In the genomic region with DNA sequence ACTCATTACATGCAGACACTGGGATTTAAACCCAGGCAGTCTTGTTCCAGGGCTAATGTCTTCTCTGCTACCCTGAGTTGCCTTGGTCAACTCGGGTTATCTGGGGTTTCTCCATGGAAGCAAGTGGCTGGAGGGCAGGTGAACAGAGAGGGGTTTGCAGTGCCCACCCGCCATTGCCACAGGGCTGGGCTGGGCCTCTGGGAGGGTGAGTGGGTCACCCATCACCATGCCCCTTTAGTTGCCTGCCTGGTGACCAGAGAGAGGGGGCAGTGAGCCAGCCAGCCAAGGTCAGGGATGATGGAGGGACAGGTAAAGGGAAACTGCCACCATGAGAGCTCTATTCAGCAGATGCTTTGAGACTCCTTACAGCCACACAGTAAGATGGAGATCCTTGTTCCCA, we compare ENCODE assay signal across 38 cellular contexts. TPM values are rescaled to one million over a fixed set of nuclear protein-coding genes. Genes with fewer than 3 reads are reported as not detected.
"Had no signal": no experiment of that assay in that cellular context is flagged by ENCODE, and none has a peak within 500 bp of the region (broad histone marks: within the 10 kb centered on the region; RNA-seq: fewer than 3 reads in every experiment).

No MANE protein-coding gene starts in this region.

- H3K27ac ChIP-seq: KMS-11 had no signal

- H3K36me3 ChIP-seq: MG63 had no signal

- H3K9me3 ChIP-seq: MG63 had no signal

- H3K4me3 ChIP-seq: MG63 had no signal

- DNase-seq: Karpas-422, Kasumi-1, KG1, MG63, MM.1S, MV-4-11, NCI-H1048, NCI-H1092, NCI-H1092 treated with DMSO at 0.1 percent for 48 hours, NCI-H1105, NCI-H1105 treated with DMSO at 0.1 percent for 48 hours, NCI-H1417, NCI-H1417 treated with DMSO at 0.1 percent for 48 hours, NCI-H1436, NCI-H1436 treated with DMSO at 0.1 percent for 48 hours, NCI-H146, NCI-H1694, NCI-H1694 treated with DMSO at 0.1 percent for 48 hours, NCI-H187, NCI-H187 treated with DMSO at 0.1 percent for 48 hours, NCI-H1930, NCI-H2029, NCI-H2029 treated with DMSO at 0.1 percent for 48 hours, NCI-H2081, NCI-H2081 treated with DMSO at 0.1 percent for 48 hours, NCI-H2107, NCI-H2171, NCI-H2171 treated with DMSO at 0.1 percent for 48 hours, NCI-H2227 treated with DMSO at 0.1 percent for 48 hours, NCI-H226, NCI-H345, NCI-H446, NCI-H446 treated with DMSO at 0.1 percent for 48 hours had no signal

- H3K27me3 ChIP-seq: MG63 had no signal

RNA-seq across cellular contexts. Expression of a gene that starts 53.2 kb away (rescaled TPM):
- total RNA-seq: LHCN-M2, M059J, MCF 10A, NCI-H460 had no signal
